Comparison of ENCODE assay signal across 9 cellular contexts in genomic region chr1:161131721-161132409, GRCh38. TPM values are rescaled to one million over a fixed set of nuclear protein-coding genes. Genes with fewer than 3 reads are reported as not detected.
DNase-seq lines count a peak whose midpoint lies in the region; TF ChIP-seq lines count a peak whose summit lies in the region.
"Had no signal": no experiment of that assay in that cellular context is flagged by ENCODE, and none has a peak within 500 bp of the region (broad histone marks: within the 10 kb centered on the region; RNA-seq: fewer than 3 reads in every experiment).

No MANE protein-coding gene starts in this region.

- H2AFZ ChIP-seq in SK-N-SH (ENCODE audit: low read depth), result peak overlapping the region; percentile 61; the same call in 1 of the 2 replicates

- DNase-seq in activated naive CD4-positive, alpha-beta T cell treated with anti-CD3 and anti-CD28 coated beads, Interleukin-2, amount 10 ng/mL, durations not matched to agents 7 days and 5 days, result no peak
- no peak for DNase-seq in activated naive CD4-positive, alpha-beta T cell treated with Interleukin-2 at 50 U/mL for 16 hours
- peak; percentile 31 for DNase-seq in SK-N-SH
- DNase-seq in germinal center (ENCODE audit: low spot score), result peak; percentile 18
- no peak for DNase-seq in retinal pigment epithelial cell (ENCODE audit: low read depth)
- DNase-seq in NCI-H1048 (lab: John Stamatoyannopoulos, UW), result no peak
- DNase-seq in putamen (ENCODE audit: low spot score), result no peak
- no peak for DNase-seq in SKM-1 treated with dmso at 0.1 percent for 144 hours (lab: John Stamatoyannopoulos, UW; ENCODE audit: unreplicated experiment)

- TF ChIP-seq RAD21 in SK-N-SH (IDR thresholded peaks at IDR 0.05; ENCODE audit: low read length), result no peak

- H3K4me1 ChIP-seq in SK-N-SH (ENCODE audit: control insufficient read depth in 1 of 2, insufficient read depth in 2 of 2, low read depth in 1 of 2, low read length in 1 of 2), result peaks cover 5 to 13% of the 10 kb centered on the region in 2 experiments; a peak in 3 of 4 replicates

- peak overlapping the region; percentile 86 for H3K27ac Mint-ChIP-seq in activated naive CD4-positive, alpha-beta T cell treated with anti-CD3 and anti-CD28 coated beads, Interleukin-2, amount 10 ng/mL, durations not matched to agents 7 days and 5 days

- no peak overlapping the region for H3K4me3 Mint-ChIP-seq in activated naive CD4-positive, alpha-beta T cell treated with anti-CD3 and anti-CD28 coated beads, Interleukin-2, amount 10 ng/mL, durations not matched to agents 7 days and 5 days
- H3K4me3 Mint-ChIP-seq: brain had no signal

- H3K9me3 Mint-ChIP-seq in activated naive CD4-positive, alpha-beta T cell treated with anti-CD3 and anti-CD28 coated beads, Interleukin-2, amount 10 ng/mL, durations not matched to agents 7 days and 5 days, result no peaks in the 10 kb centered on the region
- H3K9me3 Mint-ChIP-seq: brain had no signal

- peak overlapping the region; percentile 73 for H3K4me2 ChIP-seq in SK-N-SH

- no peaks in the 10 kb centered on the region for H4K20me1 ChIP-seq in SK-N-SH (ENCODE audit: insufficient read depth)

- peaks cover 13% of the 10 kb centered on the region for H3F3A ChIP-seq in SK-N-SH (replicated peaks; ENCODE audit: insufficient read depth)

- H3K79me2 ChIP-seq in SK-N-SH (ENCODE audit: insufficient read depth), result peaks cover 71% of the 10 kb centered on the region

- TF ChIP-seq CTCF in SK-N-SH (IDR thresholded peaks at IDR 0.05) (no peak), retinal pigment epithelial cell (conservative IDR thresholded peaks at IDR 0.05; ENCODE audit: low read depth, low read length) (no peak)

- peaks cover 58% of the 10 kb centered on the region for H3K4me1 Mint-ChIP-seq in activated naive CD4-positive, alpha-beta T cell treated with anti-CD3 and anti-CD28 coated beads, Interleukin-2, amount 10 ng/mL, durations not matched to agents 7 days and 5 days

- no peaks in the 10 kb centered on the region for H3K9me3 ChIP-seq in SK-N-SH

- POLR2A ChIA-PET in SK-N-SH (lab: Yijun Ruan, JAX), result interaction anchor here (0.9 to 1.8 kb wide), 7 partner anchors 10 to 134 kb away, joined by 3 to 12 read pairs (median 5); partner anchors contain the start of genes NIT1, PFDN2, PPOX and UFC1

- H3K27me3 ChIP-seq in SK-N-SH (ENCODE audit: insufficient read depth), result no peaks in the 10 kb centered on the region

- H3K9me2 ChIP-seq in SK-N-SH, result no peaks in the 10 kb centered on the region

- peak overlapping the region; percentile 89 for H3K9ac ChIP-seq in SK-N-SH

- no peaks in the 10 kb centered on the region for H3K27me3 Mint-ChIP-seq in activated naive CD4-positive, alpha-beta T cell treated with anti-CD3 and anti-CD28 coated beads, Interleukin-2, amount 10 ng/mL, durations not matched to agents 7 days and 5 days
- H3K27me3 Mint-ChIP-seq: brain had no signal

- H3K27ac ChIP-seq in SK-N-SH (ENCODE audit: low read depth in 2 of 2, low read length in 1 of 2), result peak overlapping the region; percentile 91 to 96

- peak overlapping the region; percentile 54 to 74 for H3K4me3 ChIP-seq in SK-N-SH (ENCODE audit: low read depth in 2 of 2, low read length in 1 of 2)
- H3K4me3 ChIP-seq in retinal pigment epithelial cell (ENCODE audit: low read length), result peak overlapping the region; percentile 88

- no peak for TF ChIP-seq EP300 in SK-N-SH (IDR thresholded peaks at IDR 0.05; ENCODE audit: borderline replicate concordance in 1 of 2, low read depth in 1 of 2, low read length in 1 of 2)

- H3K36me3 Mint-ChIP-seq in activated naive CD4-positive, alpha-beta T cell treated with anti-CD3 and anti-CD28 coated beads, Interleukin-2, amount 10 ng/mL, durations not matched to agents 7 days and 5 days, result peaks cover 36% of the 10 kb centered on the region

- CTCF ChIA-PET in activated naive CD4-positive, alpha-beta T cell treated with anti-CD3 and anti-CD28 coated beads, Interleukin-2, amount 10 ng/mL, durations not matched to agents 7 days and 5 days (lab: Charles Lee), result interaction anchor here (0.8 to 1.4 kb wide), 5 partner anchors 14 to 134 kb away, joined by 3 to 4 read pairs (median 4); partner anchors contain the start of genes ARHGAP30, NIT1 and PFDN2
- CTCF ChIA-PET in SK-N-SH (lab: Yijun Ruan, JAX), result interaction anchor here (1.0 to 5.0 kb wide), 5 partner anchors 13 to 134 kb away, joined by 3 to 21 read pairs (median 5); partner anchors contain the start of gene PPOX

- H3K36me3 ChIP-seq in SK-N-SH (replicated peaks in 1 of 2; ENCODE audit: control insufficient read depth in 1 of 2, insufficient read depth in 2 of 2, low read length in 1 of 2), result peaks cover 30 to 36% of the 10 kb centered on the region in 2 experiments

- WGBS in SK-N-SH (ENCODE audit: low lambda C conversion rate), result under 1% methylated on average over 20 of the region's 20 CpGs

TF ChIP-seq in SK-N-SH, 30 proteins besides CTCF, POLR2A, EP300 and RAD21:
- TF ChIP-seq NFIC (IDR thresholded peaks at IDR 0.05; ENCODE audit: borderline replicate concordance) (no peak), CHD2 (IDR thresholded peaks at IDR 0.05; ENCODE audit: low read length, partially characterized antibody) (peak; percentile 14)
TF ChIP-seq in SK-N-SH: peak in this region for 1.

RNA-seq across cellular contexts. Expression of gene DEDD, which starts 0.6 kb away (rescaled TPM):
- 43.1 and 45.0 TPM in 2 replicates for polyA plus RNA-seq in SK-N-SH (2012; rRNA removed)
- 26.8 and 37.1 TPM in 2 replicates for polyA plus RNA-seq in SK-N-SH (2012; cell fraction: cytosol; rRNA removed)
- 60.8 and 63.8 TPM in 2 replicates for polyA plus RNA-seq in SK-N-SH (2012; cell fraction: nucleus; rRNA removed)

RNA-seq across cellular contexts. Expression of gene NIT1, which starts 14.0 kb away (rescaled TPM):
- 38.7 and 48.9 TPM in 2 replicates for polyA plus RNA-seq in SK-N-SH (2012; rRNA removed)
- 18.6 and 31.2 TPM in 2 replicates for polyA plus RNA-seq in SK-N-SH (2012; cell fraction: cytosol; rRNA removed)
- 147 and 155 TPM in 2 replicates for polyA plus RNA-seq in SK-N-SH (2012; cell fraction: nucleus; rRNA removed)

RNA-seq across cellular contexts. Expression of gene PFDN2, which starts 14.0 kb away (rescaled TPM):
- polyA plus RNA-seq in SK-N-SH (2012; rRNA removed), result 340 and 445 TPM in 2 replicates
- 565 and 761 TPM in 2 replicates for polyA plus RNA-seq in SK-N-SH (2012; cell fraction: cytosol; rRNA removed)
- 81.8 and 90.8 TPM in 2 replicates for polyA plus RNA-seq in SK-N-SH (2012; cell fraction: nucleus; rRNA removed)

RNA-seq across cellular contexts. Expression of gene UFC1, which starts 21.9 kb away (rescaled TPM):
- polyA plus RNA-seq in SK-N-SH (2012; rRNA removed), result 150 and 201 TPM in 2 replicates
- 232 and 236 TPM in 2 replicates for polyA plus RNA-seq in SK-N-SH (2012; cell fraction: cytosol; rRNA removed)
- 40.4 and 62.6 TPM in 2 replicates for polyA plus RNA-seq in SK-N-SH (2012; cell fraction: nucleus; rRNA removed)

RNA-seq across cellular contexts. Expression of gene USP21, which starts 27.4 kb away (rescaled TPM):
- 24.5 and 26.8 TPM in 2 replicates for polyA plus RNA-seq in SK-N-SH (2012; rRNA removed)
- 13.4 and 18.4 TPM in 2 replicates for polyA plus RNA-seq in SK-N-SH (2012; cell fraction: cytosol; rRNA removed)
- 94.1 and 110 TPM in 2 replicates for polyA plus RNA-seq in SK-N-SH (2012; cell fraction: nucleus; rRNA removed)

Comparison
In these comparisons a context has a peak if more than half of its experiments do, and no peak if none do; other contexts are left out.
1. DNase-seq: peak in SK-N-SH (single experiment) and germinal center (single experiment); none in activated naive CD4-positive, alpha-beta T cell treated with anti-CD3 and anti-CD28 coated beads, Interleukin-2, amount 10 ng/mL, durations not matched to agents 7 days and 5 days (single experiment), activated naive CD4-positive, alpha-beta T cell treated with Interleukin-2 at 50 U/mL for 16 hours (single experiment), retinal pigment epithelial cell (single experiment), NCI-H1048 (single experiment), putamen (single experiment) and SKM-1 treated with dmso at 0.1 percent for 144 hours (single experiment).